1 cellular context compared by ENCODE assay signal in genomic region chr1:111139956-111140679, GRCh38.
TF ChIP-seq lines count a peak whose summit lies in the region.

CEPT1 (plus strand) TSS chr1:111140223; CDS start chr1:111147715, 7,492 bp downstream.
DRAM2 (minus strand) TSS chr1:111140093; CDS start chr1:111131554, 8,539 bp downstream.

TF ChIP-seq in GM12878, 131 proteins besides CTCF, POLR2A, EP300 and RAD21 (continued from another document and continues in another):
- TF ChIP-seq, protein P1, sequence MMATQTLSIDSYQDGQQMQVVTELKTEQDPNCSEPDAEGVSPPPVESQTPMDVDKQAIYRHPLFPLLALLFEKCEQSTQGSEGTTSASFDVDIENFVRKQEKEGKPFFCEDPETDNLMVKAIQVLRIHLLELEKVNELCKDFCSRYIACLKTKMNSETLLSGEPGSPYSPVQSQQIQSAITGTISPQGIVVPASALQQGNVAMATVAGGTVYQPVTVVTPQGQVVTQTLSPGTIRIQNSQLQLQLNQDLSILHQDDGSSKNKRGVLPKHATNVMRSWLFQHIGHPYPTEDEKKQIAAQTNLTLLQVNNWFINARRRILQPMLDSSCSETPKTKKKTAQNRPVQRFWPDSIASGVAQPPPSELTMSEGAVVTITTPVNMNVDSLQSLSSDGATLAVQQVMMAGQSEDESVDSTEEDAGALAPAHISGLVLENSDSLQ (IDR thresholded peaks at IDR 0.05), result peak; percentile 79
- no peak for TF ChIP-seq CBFB (IDR thresholded peaks at IDR 0.05; ENCODE audit: low read depth)
- no peak for TF ChIP-seq PAX8 (IDR thresholded peaks at IDR 0.05)
- TF ChIP-seq CHD4 (IDR thresholded peaks at IDR 0.05), result no peak
- TF ChIP-seq, protein P2, sequence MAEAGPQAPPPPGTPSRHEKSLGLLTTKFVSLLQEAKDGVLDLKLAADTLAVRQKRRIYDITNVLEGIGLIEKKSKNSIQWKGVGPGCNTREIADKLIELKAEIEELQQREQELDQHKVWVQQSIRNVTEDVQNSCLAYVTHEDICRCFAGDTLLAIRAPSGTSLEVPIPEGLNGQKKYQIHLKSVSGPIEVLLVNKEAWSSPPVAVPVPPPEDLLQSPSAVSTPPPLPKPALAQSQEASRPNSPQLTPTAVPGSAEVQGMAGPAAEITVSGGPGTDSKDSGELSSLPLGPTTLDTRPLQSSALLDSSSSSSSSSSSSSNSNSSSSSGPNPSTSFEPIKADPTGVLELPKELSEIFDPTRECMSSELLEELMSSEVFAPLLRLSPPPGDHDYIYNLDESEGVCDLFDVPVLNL (IDR thresholded peaks at IDR 0.05; ENCODE audit: low read depth, low read length), result peak; percentile 42; the same call in 1 of the 2 replicates
- no peak for TF ChIP-seq RFX5 (IDR thresholded peaks at IDR 0.05; ENCODE audit: low read depth, low read length)
- TF ChIP-seq NBN (IDR thresholded peaks at IDR 0.05), result peak; percentile 55; the same call in 1 of the 2 replicates
- no peak for TF ChIP-seq ZSCAN29 (IDR thresholded peaks at IDR 0.05)
- no peak for TF ChIP-seq HDAC2 (IDR thresholded peaks at IDR 0.05)
- TF ChIP-seq HDGF (IDR thresholded peaks at IDR 0.05), result peak; percentile 70
- TF ChIP-seq SMC3 (IDR thresholded peaks at IDR 0.05; ENCODE audit: borderline replicate concordance, low read length), result no peak
- TF ChIP-seq TAF1 (IDR thresholded peaks at IDR 0.05; ENCODE audit: borderline replicate concordance, low read depth, low read length), result peak; percentile 82; the same call in 1 of the 2 replicates
- no peak for TF ChIP-seq ZNF592 (IDR thresholded peaks at IDR 0.05)
- TF ChIP-seq IKZF1 (conservative IDR thresholded peaks at IDR 0.05), result peak; percentile 47
- no peak for TF ChIP-seq STAT3 (IDR thresholded peaks at IDR 0.05; ENCODE audit: low read depth, low read length)
- TF ChIP-seq, protein P3, sequence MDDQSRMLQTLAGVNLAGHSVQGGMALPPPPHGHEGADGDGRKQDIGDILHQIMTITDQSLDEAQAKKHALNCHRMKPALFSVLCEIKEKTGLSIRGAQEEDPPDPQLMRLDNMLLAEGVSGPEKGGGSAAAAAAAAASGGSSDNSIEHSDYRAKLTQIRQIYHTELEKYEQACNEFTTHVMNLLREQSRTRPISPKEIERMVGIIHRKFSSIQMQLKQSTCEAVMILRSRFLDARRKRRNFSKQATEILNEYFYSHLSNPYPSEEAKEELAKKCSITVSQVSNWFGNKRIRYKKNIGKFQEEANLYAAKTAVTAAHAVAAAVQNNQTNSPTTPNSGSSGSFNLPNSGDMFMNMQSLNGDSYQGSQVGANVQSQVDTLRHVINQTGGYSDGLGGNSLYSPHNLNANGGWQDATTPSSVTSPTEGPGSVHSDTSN (IDR thresholded peaks at IDR 0.05; ENCODE audit: insufficient replicate concordance, low read depth, low read length), result no peak
- no peak for TF ChIP-seq ZNF217 (IDR thresholded peaks at IDR 0.05)
- TF ChIP-seq NFIC (IDR thresholded peaks at IDR 0.05; ENCODE audit: low read depth, low read length), result no peak; the same call in 1 of the 2 replicates
- TF ChIP-seq BRCA1 (IDR thresholded peaks at IDR 0.05; ENCODE audit: low read depth, low read length), result no peak
- TF ChIP-seq POLR2AphosphoS5 (IDR thresholded peaks at IDR 0.05; ENCODE audit: low read length), result peak; percentile 88
- TF ChIP-seq, protein P4, sequence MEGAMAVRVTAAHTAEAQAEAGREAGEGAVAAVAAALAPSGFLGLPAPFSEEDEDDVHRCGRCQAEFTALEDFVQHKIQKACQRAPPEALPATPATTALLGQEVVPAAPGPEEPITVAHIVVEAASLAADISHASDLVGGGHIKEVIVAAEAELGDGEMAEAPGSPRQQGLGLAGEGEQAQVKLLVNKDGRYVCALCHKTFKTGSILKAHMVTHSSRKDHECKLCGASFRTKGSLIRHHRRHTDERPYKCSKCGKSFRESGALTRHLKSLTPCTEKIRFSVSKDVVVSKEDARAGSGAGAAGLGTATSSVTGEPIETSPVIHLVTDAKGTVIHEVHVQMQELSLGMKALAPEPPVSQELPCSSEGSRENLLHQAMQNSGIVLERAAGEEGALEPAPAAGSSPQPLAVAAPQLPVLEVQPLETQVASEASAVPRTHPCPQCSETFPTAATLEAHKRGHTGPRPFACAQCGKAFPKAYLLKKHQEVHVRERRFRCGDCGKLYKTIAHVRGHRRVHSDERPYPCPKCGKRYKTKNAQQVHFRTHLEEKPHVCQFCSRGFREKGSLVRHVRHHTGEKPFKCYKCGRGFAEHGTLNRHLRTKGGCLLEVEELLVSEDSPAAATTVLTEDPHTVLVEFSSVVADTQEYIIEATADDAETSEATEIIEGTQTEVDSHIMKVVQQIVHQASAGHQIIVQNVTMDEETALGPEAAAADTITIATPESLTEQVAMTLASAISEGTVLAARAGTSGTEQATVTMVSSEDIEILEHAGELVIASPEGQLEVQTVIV (IDR thresholded peaks at IDR 0.05; ENCODE audit: borderline replicate concordance, partially characterized antibody), result peak; percentile 99
- TF ChIP-seq CBX3 (IDR thresholded peaks at IDR 0.05; ENCODE audit: borderline replicate concordance, low read depth), result no peak
- no peak for TF ChIP-seq ZBTB40 (IDR thresholded peaks at IDR 0.05; ENCODE audit: borderline replicate concordance)
- peak; percentile 65 for TF ChIP-seq LARP7 (IDR thresholded peaks at IDR 0.05)
- no peak for TF ChIP-seq CREB1 (IDR thresholded peaks at IDR 0.05; ENCODE audit: low read depth)
- peak; percentile 27 for TF ChIP-seq MTA2 (IDR thresholded peaks at IDR 0.05; ENCODE audit: low read depth)
- peak; percentile 41; the same call in 1 of the 2 replicates for TF ChIP-seq SMARCA5 (IDR thresholded peaks at IDR 0.05)
- TF ChIP-seq MXI1 (IDR thresholded peaks at IDR 0.05; ENCODE audit: low read depth, low read length), result peak; percentile 66
- TF ChIP-seq RELA (IDR thresholded peaks at IDR 0.05; ENCODE audit: borderline replicate concordance, partially characterized antibody), result no peak
- TF ChIP-seq GATAD2B (conservative IDR thresholded peaks at IDR 0.05; ENCODE audit: low read depth), result peak; percentile 82; the same call in 1 of the 2 replicates
- TF ChIP-seq, protein P5, sequence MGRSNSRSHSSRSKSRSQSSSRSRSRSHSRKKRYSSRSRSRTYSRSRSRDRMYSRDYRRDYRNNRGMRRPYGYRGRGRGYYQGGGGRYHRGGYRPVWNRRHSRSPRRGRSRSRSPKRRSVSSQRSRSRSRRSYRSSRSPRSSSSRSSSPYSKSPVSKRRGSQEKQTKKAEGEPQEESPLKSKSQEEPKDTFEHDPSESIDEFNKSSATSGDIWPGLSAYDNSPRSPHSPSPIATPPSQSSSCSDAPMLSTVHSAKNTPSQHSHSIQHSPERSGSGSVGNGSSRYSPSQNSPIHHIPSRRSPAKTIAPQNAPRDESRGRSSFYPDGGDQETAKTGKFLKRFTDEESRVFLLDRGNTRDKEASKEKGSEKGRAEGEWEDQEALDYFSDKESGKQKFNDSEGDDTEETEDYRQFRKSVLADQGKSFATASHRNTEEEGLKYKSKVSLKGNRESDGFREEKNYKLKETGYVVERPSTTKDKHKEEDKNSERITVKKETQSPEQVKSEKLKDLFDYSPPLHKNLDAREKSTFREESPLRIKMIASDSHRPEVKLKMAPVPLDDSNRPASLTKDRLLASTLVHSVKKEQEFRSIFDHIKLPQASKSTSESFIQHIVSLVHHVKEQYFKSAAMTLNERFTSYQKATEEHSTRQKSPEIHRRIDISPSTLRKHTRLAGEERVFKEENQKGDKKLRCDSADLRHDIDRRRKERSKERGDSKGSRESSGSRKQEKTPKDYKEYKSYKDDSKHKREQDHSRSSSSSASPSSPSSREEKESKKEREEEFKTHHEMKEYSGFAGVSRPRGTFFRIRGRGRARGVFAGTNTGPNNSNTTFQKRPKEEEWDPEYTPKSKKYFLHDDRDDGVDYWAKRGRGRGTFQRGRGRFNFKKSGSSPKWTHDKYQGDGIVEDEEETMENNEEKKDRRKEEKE (IDR thresholded peaks at IDR 0.05), result no peak
- TF ChIP-seq MYB (IDR thresholded peaks at IDR 0.05; ENCODE audit: borderline replicate concordance, low read depth, low read length), result no peak
- TF ChIP-seq, protein P6, sequence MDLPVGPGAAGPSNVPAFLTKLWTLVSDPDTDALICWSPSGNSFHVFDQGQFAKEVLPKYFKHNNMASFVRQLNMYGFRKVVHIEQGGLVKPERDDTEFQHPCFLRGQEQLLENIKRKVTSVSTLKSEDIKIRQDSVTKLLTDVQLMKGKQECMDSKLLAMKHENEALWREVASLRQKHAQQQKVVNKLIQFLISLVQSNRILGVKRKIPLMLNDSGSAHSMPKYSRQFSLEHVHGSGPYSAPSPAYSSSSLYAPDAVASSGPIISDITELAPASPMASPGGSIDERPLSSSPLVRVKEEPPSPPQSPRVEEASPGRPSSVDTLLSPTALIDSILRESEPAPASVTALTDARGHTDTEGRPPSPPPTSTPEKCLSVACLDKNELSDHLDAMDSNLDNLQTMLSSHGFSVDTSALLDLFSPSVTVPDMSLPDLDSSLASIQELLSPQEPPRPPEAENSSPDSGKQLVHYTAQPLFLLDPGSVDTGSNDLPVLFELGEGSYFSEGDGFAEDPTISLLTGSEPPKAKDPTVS (IDR thresholded peaks at IDR 0.05; ENCODE audit: low read depth, low read length), result no peak
- TF ChIP-seq SMAD1 (IDR thresholded peaks at IDR 0.05; ENCODE audit: low read depth, partially characterized antibody), result peak; percentile 60
- TF ChIP-seq ZNF207 (IDR thresholded peaks at IDR 0.05; ENCODE audit: borderline replicate concordance), result no peak
- no peak for TF ChIP-seq RBBP5 (conservative IDR thresholded peaks at IDR 0.05)
- TF ChIP-seq RUNX3 (IDR thresholded peaks at IDR 0.05; ENCODE audit: low read length), result peak; percentile 22; the same call in 1 of the 2 replicates
- no peak for TF ChIP-seq SREBF2 (IDR thresholded peaks at IDR 0.05; ENCODE audit: low read length)
- TF ChIP-seq RELB (IDR thresholded peaks at IDR 0.05; ENCODE audit: low read depth), result no peak
